In genomic region chr3:81761904-81762565, GRCh38 we compare ENCODE assay signal across 1 cellular context.
TF ChIP-seq lines count a peak whose summit lies in the region.

No MANE protein-coding gene starts in this region.

TF ChIP-seq in GM12878, 131 proteins besides CTCF, POLR2A, EP300 and RAD21 (continued from another document):
- no peak for TF ChIP-seq BHLHE40 (IDR thresholded peaks at IDR 0.05; ENCODE audit: borderline replicate concordance in 1 of 2, low read depth in 2 of 2, low read length in 1 of 2)
- TF ChIP-seq SMAD5 (IDR thresholded peaks at IDR 0.05; ENCODE audit: low read depth): 0 out of 2 replicates have a peak, but pooled peaks have one; percentile 3
- 0 out of 2 replicates have a peak, but pooled peaks have one; percentile 4 for TF ChIP-seq NKRF (conservative IDR thresholded peaks at IDR 0.05)
- TF ChIP-seq ZBTB40 (IDR thresholded peaks at IDR 0.05; ENCODE audit: borderline replicate concordance): 0 out of 2 replicates have a peak, but pooled peaks have one; percentile 27
- no peak for TF ChIP-seq PRDM15 (CRISPR knock-in tag; IDR thresholded peaks at IDR 0.05)
- peak; percentile 39; the same call in 1 of the 2 replicates for TF ChIP-seq PML (IDR thresholded peaks at IDR 0.05; ENCODE audit: low read length)
- TF ChIP-seq ZBED1 (IDR thresholded peaks at IDR 0.05; ENCODE audit: borderline replicate concordance): no peak
- peak; percentile 1; the same call in 1 of the 2 replicates for TF ChIP-seq NR2F1 (conservative IDR thresholded peaks at IDR 0.05)
- no peak for TF ChIP-seq E2F4 (IDR thresholded peaks at IDR 0.05; ENCODE audit: low read depth, low read length)
- TF ChIP-seq WRNIP1 (IDR thresholded peaks at IDR 0.05; ENCODE audit: borderline replicate concordance, low read depth, low read length): 0 out of 2 replicates have a peak, but pooled peaks have one; percentile 5
- TF ChIP-seq NFIC (IDR thresholded peaks at IDR 0.05; ENCODE audit: low read depth, low read length): no peak
- no peak for TF ChIP-seq RUNX3 (IDR thresholded peaks at IDR 0.05; ENCODE audit: low read length)
- 0 out of 2 replicates have a peak, but pooled peaks have one; percentile 28 for TF ChIP-seq PAX8 (IDR thresholded peaks at IDR 0.05)
- TF ChIP-seq CHD4 (IDR thresholded peaks at IDR 0.05): 0 out of 2 replicates have a peak, but pooled peaks have one; percentile 60
- TF ChIP-seq NR2C2 (IDR thresholded peaks at IDR 0.05; ENCODE audit: borderline replicate concordance, control insufficient read depth, insufficient read length, low read depth): no peak
- peak; percentile 14 for TF ChIP-seq SKIL (IDR thresholded peaks at IDR 0.05; ENCODE audit: low read depth, poor library complexity, severe bottlenecking)
- no peak for TF ChIP-seq STAT3 (IDR thresholded peaks at IDR 0.05; ENCODE audit: low read depth, low read length)
- TF ChIP-seq PAX5 (IDR thresholded peaks at IDR 0.05; ENCODE audit: borderline replicate concordance, low read depth, low read length): no peak
- no peak for TF ChIP-seq MTA3 (IDR thresholded peaks at IDR 0.05; ENCODE audit: borderline replicate concordance, low read length)
- no peak for TF ChIP-seq KDM1A (IDR thresholded peaks at IDR 0.05; ENCODE audit: borderline replicate concordance)
- 0 out of 2 replicates have a peak, but pooled peaks have one; percentile 8 for TF ChIP-seq GABPA (IDR thresholded peaks at IDR 0.05; ENCODE audit: low read depth)
TF ChIP-seq in GM12878: peak in this region for 11.
